ENCODE assay signal across 9 cellular contexts in the genomic region with DNA sequence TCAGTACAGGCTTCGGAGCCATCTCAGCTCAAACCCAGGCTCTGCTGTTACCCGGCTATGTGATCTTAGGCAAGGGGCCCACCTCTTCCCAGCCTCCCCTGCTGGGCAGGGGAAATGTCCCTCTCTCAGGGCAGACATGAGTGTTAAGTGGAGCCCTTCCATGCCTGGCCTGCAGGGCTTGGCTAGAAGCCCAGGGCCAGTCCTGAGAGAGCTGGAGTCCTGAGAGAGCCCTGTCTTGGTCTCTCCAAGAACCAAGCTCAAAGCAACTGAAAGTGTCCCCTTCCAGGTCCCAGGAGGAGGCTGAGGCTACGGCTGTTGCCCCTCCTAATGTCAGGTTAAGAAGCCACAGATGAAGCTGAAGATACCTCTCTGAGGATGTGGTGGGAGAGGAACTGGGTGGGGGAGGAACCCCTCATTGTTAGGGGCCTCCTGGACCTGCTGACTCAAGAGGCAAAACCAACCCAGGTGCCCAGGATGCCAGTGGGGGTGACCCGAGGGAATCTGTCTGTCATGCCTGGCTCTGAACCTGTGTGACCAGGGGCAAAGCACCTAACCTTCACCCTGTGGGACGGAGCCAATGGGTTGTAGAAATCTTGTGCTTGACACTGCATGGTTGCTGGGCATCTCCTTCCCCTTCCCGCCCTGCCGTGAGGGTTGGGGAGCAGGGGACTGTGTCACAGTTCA. TPM values are rescaled to one million over a fixed set of nuclear protein-coding genes. Genes with fewer than 3 reads are reported as not detected.
DNase-seq lines count a peak whose midpoint lies in the region; ATAC-seq and TF ChIP-seq lines count a peak whose summit lies in the region.
"Had no signal": no experiment of that assay in that cellular context is flagged by ENCODE, and none has a peak within 500 bp of the region (broad histone marks: within the 10 kb centered on the region; RNA-seq: fewer than 3 reads in every experiment).

No MANE protein-coding gene starts in this region.

- no peaks in the 10 kb centered on the region for H3K27me3 Mint-ChIP-seq in activated T-cell treated with anti-CD3 and anti-CD28 coated beads, Interleukin-2, amount 50 U/mL, for 4 hours (ENCODE audit: low read depth)
- H3K27me3 Mint-ChIP-seq in activated T-cell treated with anti-CD3 and anti-CD28 coated beads, Interleukin-2, amount 50 U/mL, for 24 hours: peaks cover 3% of the 10 kb centered on the region
- H3K27me3 Mint-ChIP-seq in activated naive CD8-positive, alpha-beta T cell treated with anti-CD3 and anti-CD28 coated beads, Interleukin-2, amount 50 U/mL, for 24 hours: no peaks in the 10 kb centered on the region
- no peaks in the 10 kb centered on the region for H3K27me3 Mint-ChIP-seq in activated CD4-positive, alpha-beta T cell treated with anti-CD3 and anti-CD28 coated beads, Interleukin-2, amount 10 ng/mL, durations not matched to agents 24 days and 14 days

- TF ChIP-seq CTCF in right atrium auricular region (IDR thresholded peaks at IDR 0.05): no peak
- no peak for TF ChIP-seq CTCF in vagina (IDR thresholded peaks at IDR 0.05)

- intact Hi-C loops in vagina (cut with DNase I): no loop called here
- intact Hi-C loops in activated CD4-positive, alpha-beta T cell treated with anti-CD3 and anti-CD28 coated beads, Interleukin-2, amount 10 ng/mL, durations not matched to agents 24 days and 14 days (cut with micrococcal nuclease): no loop called here

- H3K9me3 ChIP-seq in right atrium auricular region (no peaks in the 10 kb centered on the region), vagina (no peaks in the 10 kb centered on the region)

- H3K36me3 ChIP-seq in right atrium auricular region (no peaks in the 10 kb centered on the region), vagina (no peaks in the 10 kb centered on the region)

- H3K4me1 ChIP-seq in right atrium auricular region: peaks cover 0 to 35% of the 10 kb centered on the region in 2 donors
- H3K4me1 ChIP-seq in vagina: peaks cover 24% of the 10 kb centered on the region

- peak overlapping the region; percentile 25 to 63 for H3K27ac ChIP-seq in right atrium auricular region
- peak overlapping the region; percentile 39 for H3K27ac ChIP-seq in vagina

- H3K4me3 ChIP-seq in right atrium auricular region: no peak overlapping the region
- H3K4me3 ChIP-seq in vagina: no peak overlapping the region

- H3K4me1 Mint-ChIP-seq in activated T-cell treated with anti-CD3 and anti-CD28 coated beads, Interleukin-2, amount 50 U/mL, for 4 hours (ENCODE audit: low read depth): peaks cover 13% of the 10 kb centered on the region
- H3K4me1 Mint-ChIP-seq in activated T-cell treated with anti-CD3 and anti-CD28 coated beads, Interleukin-2, amount 50 U/mL, for 24 hours (ENCODE audit: low read depth): peaks cover 18% of the 10 kb centered on the region
- H3K4me1 Mint-ChIP-seq in activated naive CD8-positive, alpha-beta T cell treated with anti-CD3 and anti-CD28 coated beads, Interleukin-2, amount 50 U/mL, for 24 hours: peaks cover 21% of the 10 kb centered on the region
- H3K4me1 Mint-ChIP-seq in activated CD4-positive, alpha-beta T cell treated with anti-CD3 and anti-CD28 coated beads, Interleukin-2, amount 10 ng/mL, durations not matched to agents 24 days and 14 days: peaks cover 19% of the 10 kb centered on the region

- H3K36me3 Mint-ChIP-seq in activated T-cell treated with anti-CD3 and anti-CD28 coated beads, Interleukin-2, amount 50 U/mL, for 4 hours (ENCODE audit: insufficient read depth): no peaks in the 10 kb centered on the region
- H3K36me3 Mint-ChIP-seq in activated T-cell treated with anti-CD3 and anti-CD28 coated beads, Interleukin-2, amount 50 U/mL, for 24 hours (ENCODE audit: low read depth): peaks cover 13% of the 10 kb centered on the region
- no peaks in the 10 kb centered on the region for H3K36me3 Mint-ChIP-seq in activated naive CD8-positive, alpha-beta T cell treated with anti-CD3 and anti-CD28 coated beads, Interleukin-2, amount 50 U/mL, for 24 hours (ENCODE audit: low read depth)
- no peaks in the 10 kb centered on the region for H3K36me3 Mint-ChIP-seq in activated CD4-positive, alpha-beta T cell treated with anti-CD3 and anti-CD28 coated beads, Interleukin-2, amount 10 ng/mL, durations not matched to agents 24 days and 14 days (ENCODE audit: low read depth)

- H3K27me3 ChIP-seq in right atrium auricular region: no peaks in the 10 kb centered on the region
- H3K27me3 ChIP-seq in vagina: no peaks in the 10 kb centered on the region

- no peaks in the 10 kb centered on the region for H3K9me3 Mint-ChIP-seq in activated T-cell treated with anti-CD3 and anti-CD28 coated beads, Interleukin-2, amount 50 U/mL, for 4 hours
- H3K9me3 Mint-ChIP-seq in activated T-cell treated with anti-CD3 and anti-CD28 coated beads, Interleukin-2, amount 50 U/mL, for 24 hours: no peaks in the 10 kb centered on the region
- no peaks in the 10 kb centered on the region for H3K9me3 Mint-ChIP-seq in activated naive CD8-positive, alpha-beta T cell treated with anti-CD3 and anti-CD28 coated beads, Interleukin-2, amount 50 U/mL, for 24 hours
- no peaks in the 10 kb centered on the region for H3K9me3 Mint-ChIP-seq in activated CD4-positive, alpha-beta T cell treated with anti-CD3 and anti-CD28 coated beads, Interleukin-2, amount 10 ng/mL, durations not matched to agents 24 days and 14 days

- no peak for TF ChIP-seq POLR2A in vagina (IDR thresholded peaks at IDR 0.05)

- no peak for DNase-seq in activated T-cell treated with anti-CD3 and anti-CD28 coated beads, Interleukin-2, amount 50 U/mL, for 4 hours
- DNase-seq in activated T-cell treated with anti-CD3 and anti-CD28 coated beads, Interleukin-2, amount 50 U/mL, for 24 hours: no peak
- no peak for DNase-seq in activated naive CD8-positive, alpha-beta T cell treated with anti-CD3 and anti-CD28 coated beads, Interleukin-2, amount 50 U/mL, for 24 hours
- DNase-seq in right atrium auricular region (ENCODE audit: low spot score) (no peak), vagina (ENCODE audit: extremely low spot score in 2 of 2) (no peak)
- DNase-seq in activated CD4-positive, alpha-beta T cell treated with anti-CD3 and anti-CD28 coated beads, Interleukin-2, amount 10 ng/mL, durations not matched to agents 24 days and 14 days: no peak
- DNase-seq: cerebellar nuclear complex had no signal

- ATAC-seq in activated T-cell treated with anti-CD3 and anti-CD28 coated beads, Interleukin-2, amount 50 U/mL, for 4 hours: peak; percentile 13 to 42
- peak; percentile 16 for ATAC-seq in activated naive CD8-positive, alpha-beta T cell treated with anti-CD3 and anti-CD28 coated beads, Interleukin-2, amount 50 U/mL, for 24 hours
- no peak for ATAC-seq in GM19324 (IDR thresholded peaks at IDR 0.05; ENCODE audit: low FRiP score, unreplicated experiment)
- no peak for ATAC-seq in HG03196 (IDR thresholded peaks at IDR 0.05; ENCODE audit: unreplicated experiment)

- no peak overlapping the region for H3K4me3 Mint-ChIP-seq in activated T-cell treated with anti-CD3 and anti-CD28 coated beads, Interleukin-2, amount 50 U/mL, for 4 hours
- H3K4me3 Mint-ChIP-seq in activated T-cell treated with anti-CD3 and anti-CD28 coated beads, Interleukin-2, amount 50 U/mL, for 24 hours: no peak overlapping the region
- H3K4me3 Mint-ChIP-seq in activated naive CD8-positive, alpha-beta T cell treated with anti-CD3 and anti-CD28 coated beads, Interleukin-2, amount 50 U/mL, for 24 hours: no peak overlapping the region
- no peak overlapping the region for H3K4me3 Mint-ChIP-seq in activated CD4-positive, alpha-beta T cell treated with anti-CD3 and anti-CD28 coated beads, Interleukin-2, amount 10 ng/mL, durations not matched to agents 24 days and 14 days

- no peak overlapping the region for H3K27ac Mint-ChIP-seq in activated T-cell treated with anti-CD3 and anti-CD28 coated beads, Interleukin-2, amount 50 U/mL, for 24 hours
- H3K27ac Mint-ChIP-seq in activated naive CD8-positive, alpha-beta T cell treated with anti-CD3 and anti-CD28 coated beads, Interleukin-2, amount 50 U/mL, for 24 hours: no peak overlapping the region
- H3K27ac Mint-ChIP-seq in activated CD4-positive, alpha-beta T cell treated with anti-CD3 and anti-CD28 coated beads, Interleukin-2, amount 10 ng/mL, durations not matched to agents 24 days and 14 days: no peak overlapping the region

RNA-seq across cellular contexts. Expression of a gene that starts 4.2 kb away (rescaled TPM):
- not detected for total RNA-seq in activated T-cell treated with anti-CD3 and anti-CD28 coated beads, Interleukin-2, amount 50 U/mL, for 4 hours
- total RNA-seq in right atrium auricular region: not detected
- not detected for total RNA-seq in vagina
- not detected in 2 replicates for total RNA-seq in activated CD4-positive, alpha-beta T cell treated with anti-CD3 and anti-CD28 coated beads, Interleukin-2, amount 10 ng/mL, durations not matched to agents 24 days and 14 days

RNA-seq across cellular contexts. Expression of a gene that starts 15.8 kb away (rescaled TPM):
- under 1 TPM; 0.23 to 0.45 (median 0.35) TPM for total RNA-seq in activated T-cell treated with anti-CD3 and anti-CD28 coated beads, Interleukin-2, amount 50 U/mL, for 4 hours
- 1 to 10 TPM in 1 of 2 donors, not detected in 1; 1.3 TPM for total RNA-seq in right atrium auricular region
- total RNA-seq in vagina: 0.25 TPM
- 0.14 and 0.19 TPM in 2 replicates for total RNA-seq in activated CD4-positive, alpha-beta T cell treated with anti-CD3 and anti-CD28 coated beads, Interleukin-2, amount 10 ng/mL, durations not matched to agents 24 days and 14 days

RNA-seq across cellular contexts. Expression of a gene that starts 29.6 kb away (rescaled TPM):
- 100 to 1,000 TPM; 182 to 218 (median 190) TPM for total RNA-seq in activated T-cell treated with anti-CD3 and anti-CD28 coated beads, Interleukin-2, amount 50 U/mL, for 4 hours
- total RNA-seq in right atrium auricular region: 10 to 100 TPM in 1 of 2 donors, 1 to 10 TPM in 1; 9.1 to 10.2 TPM
- 26.3 TPM for total RNA-seq in vagina
- 90.0 and 91.3 TPM in 2 replicates for total RNA-seq in activated CD4-positive, alpha-beta T cell treated with anti-CD3 and anti-CD28 coated beads, Interleukin-2, amount 10 ng/mL, durations not matched to agents 24 days and 14 days

RNA-seq across cellular contexts. Expression of a gene that starts 34.9 kb away (rescaled TPM):
- 100 to 1,000 TPM; 297 to 335 (median 311) TPM for total RNA-seq in activated T-cell treated with anti-CD3 and anti-CD28 coated beads, Interleukin-2, amount 50 U/mL, for 4 hours
- total RNA-seq in right atrium auricular region (10 to 100 TPM; 20.3 to 46.2 TPM), vagina (54.0 TPM)
- total RNA-seq in activated CD4-positive, alpha-beta T cell treated with anti-CD3 and anti-CD28 coated beads, Interleukin-2, amount 10 ng/mL, durations not matched to agents 24 days and 14 days: 219 TPM in 2 replicates

RNA-seq across cellular contexts. Expression of a gene that starts 42.4 kb away (rescaled TPM):
- total RNA-seq in activated T-cell treated with anti-CD3 and anti-CD28 coated beads, Interleukin-2, amount 50 U/mL, for 4 hours: 100 to 1,000 TPM; 184 to 216 (median 204) TPM
- total RNA-seq in right atrium auricular region: 100 to 1,000 TPM; 119 to 124 TPM
- 127 TPM for total RNA-seq in vagina
- 144 and 147 TPM in 2 replicates for total RNA-seq in activated CD4-positive, alpha-beta T cell treated with anti-CD3 and anti-CD28 coated beads, Interleukin-2, amount 10 ng/mL, durations not matched to agents 24 days and 14 days

Comparison
In these comparisons a context has a peak if more than half of its experiments do, and no peak if none do; other contexts are left out.
1. ATAC-seq: peak in activated T-cell treated with anti-CD3 and anti-CD28 coated beads, Interleukin-2, amount 50 U/mL, for 4 hours (2 of 2) and activated naive CD8-positive, alpha-beta T cell treated with anti-CD3 and anti-CD28 coated beads, Interleukin-2, amount 50 U/mL, for 24 hours (single experiment); none in GM19324 (single experiment) and HG03196 (single experiment).